Comparison of ENCODE assay signal across 13 cellular contexts in the genomic region with DNA sequence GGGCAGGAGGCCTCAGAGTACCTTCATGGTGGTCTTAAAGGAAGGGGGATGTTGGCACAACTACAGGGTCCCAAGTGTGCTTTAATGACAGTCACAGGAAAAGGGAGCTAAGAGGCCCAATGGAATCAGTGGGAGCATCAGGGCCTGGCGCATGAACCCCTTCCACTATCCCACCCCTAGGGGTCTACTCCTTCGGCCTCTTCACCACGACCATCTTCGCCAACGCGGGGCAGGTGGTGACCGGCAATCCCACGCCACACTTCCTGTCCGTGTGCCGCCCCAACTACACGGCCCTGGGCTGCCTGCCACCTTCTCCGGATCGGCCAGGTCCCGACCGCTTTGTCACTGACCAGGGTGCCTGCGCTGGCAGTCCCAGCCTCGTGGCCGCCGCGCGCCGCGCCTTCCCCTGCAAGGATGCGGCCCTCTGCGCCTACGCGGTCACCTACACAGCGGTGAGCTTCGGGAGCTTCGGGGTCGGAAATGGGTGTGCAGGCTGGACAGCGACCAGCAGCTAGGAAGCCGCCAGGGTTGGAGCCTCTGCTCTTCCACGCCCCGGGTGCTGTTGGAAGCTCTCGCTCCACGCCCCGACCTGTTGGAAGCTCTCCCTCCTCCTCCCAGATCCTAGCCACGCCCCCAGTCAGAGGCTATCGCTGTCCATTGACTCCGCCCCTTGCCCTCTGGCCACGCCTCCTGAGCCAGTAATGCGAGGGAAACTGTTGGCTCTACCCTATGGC. TPM values are rescaled to one million over a fixed set of nuclear protein-coding genes. Genes with fewer than 3 reads are reported as not detected.
DNase-seq lines count a peak whose midpoint lies in the region; ATAC-seq, FAIRE-seq and TF ChIP-seq lines count a peak whose summit lies in the region.
"Had no signal": no experiment of that assay in that cellular context is flagged by ENCODE, and none has a peak within 500 bp of the region (broad histone marks: within the 10 kb centered on the region; RNA-seq: fewer than 3 reads in every experiment).

No MANE protein-coding gene starts in this region.

- no peak for TF ChIP-seq POLR2A in GM12891 (IDR thresholded peaks at IDR 0.05; ENCODE audit: low read depth, low read length)
- no peak for TF ChIP-seq POLR2A in heart left ventricle (IDR thresholded peaks at IDR 0.05)

- no peaks in the 10 kb centered on the region for H3K27me3 ChIP-seq in heart left ventricle
- H3K27me3 ChIP-seq in neural progenitor cell: peaks cover 49% of the 10 kb centered on the region
- H3K27me3 ChIP-seq: cardiac muscle cell, gastroesophageal sphincter had no signal

- DNase-seq in GM12891 (ENCODE audit: insufficient read length, low spot score) (no peak), NAMALWA (ENCODE audit: low spot score) (peak; percentile 37), heart left ventricle (peak in 1 of 5 donors; percentile 75), neural progenitor cell (ENCODE audit: low spot score) (peak; percentile 97), T-helper 2 cell (no peak), frontal cortex (ENCODE audit: low spot score in 2 of 2) (no peak), RWPE1 (ENCODE audit: low spot score) (no peak), NCI-H524 (lab: John Stamatoyannopoulos, UW) (no peak)
- DNase-seq: activated CD8-positive, alpha-beta memory T cell treated with anti-CD3 and anti-CD28 coated beads, Interleukin-2, amount 50 U/mL, for 48 hours; NCI-H2107 had no signal

- peak overlapping the region; percentile 77 for H3K4me2 ChIP-seq in neural progenitor cell

- peak overlapping the region; percentile 80 for H3K4me3 Mint-ChIP-seq in neural progenitor cell
- H3K4me3 Mint-ChIP-seq: natural killer cell treated with Interleukin-12 subunit alpha and Interleukin-12 subunit beta and Interleukin-15 and Interleukin-18, amount 100 ng/mL, for 72 hours had no signal

- H3K36me3 ChIP-seq in heart left ventricle (peaks cover 0 to 63% (median 15%) of the 10 kb centered on the region in 9 donors), neural progenitor cell (no peaks in the 10 kb centered on the region)
- H3K36me3 ChIP-seq: cardiac muscle cell had no signal

- peaks cover 13% of the 10 kb centered on the region for H3K4me1 Mint-ChIP-seq in neural progenitor cell

- H3K27ac ChIP-seq in heart left ventricle (no peak overlapping the region), neural progenitor cell (no peak overlapping the region), RWPE1 (no peak overlapping the region)
- H3K27ac ChIP-seq: cardiac muscle cell had no signal

- no peaks in the 10 kb centered on the region for H3K9me3 ChIP-seq in heart left ventricle
- no peaks in the 10 kb centered on the region for H3K9me3 ChIP-seq in neural progenitor cell (ENCODE audit: low read depth)
- H3K9me3 ChIP-seq: gastroesophageal sphincter had no signal

- no peak overlapping the region for H3K27ac Mint-ChIP-seq in neural progenitor cell
- H3K27ac Mint-ChIP-seq: natural killer cell treated with Interleukin-12 subunit alpha and Interleukin-12 subunit beta and Interleukin-15 and Interleukin-18, amount 100 ng/mL, for 72 hours had no signal

- CTCF ChIA-PET in RWPE1 (lab: Yijun Ruan, JAX): interaction anchor here (0.5 to 1.2 kb wide), 3 partner anchors 17 to 39 kb away, joined by 3 read pairs; no protein-coding TSS in a partner anchor

- POLR2A ChIA-PET in RWPE1 (lab: Yijun Ruan, JAX; ENCODE audit: low non-redundant PET): no interaction called here

- TF ChIP-seq CTCF in heart left ventricle (IDR thresholded peaks at IDR 0.05) (no peak), neural progenitor cell (IDR thresholded peaks at IDR 0.05) (peak; percentile 33), RWPE1 (conservative IDR thresholded peaks at IDR 0.05; ENCODE audit: low read depth) (no peak)

- H3K4me3 ChIP-seq in heart left ventricle: peak overlapping the region in 1 of 12 donors; percentile 6
- H3K4me3 ChIP-seq in neural progenitor cell: peak overlapping the region; percentile 38
- H3K4me3 ChIP-seq: cardiac muscle cell, gastroesophageal sphincter had no signal

- no peaks in the 10 kb centered on the region for H3K36me3 Mint-ChIP-seq in neural progenitor cell
- H3K36me3 Mint-ChIP-seq: natural killer cell treated with Interleukin-12 subunit alpha and Interleukin-12 subunit beta and Interleukin-15 and Interleukin-18, amount 100 ng/mL, for 72 hours had no signal

- WGBS in heart left ventricle, 4 donors: 34 to 61% (median 51%) methylated on average over 27 to 43 of the region's 43 CpGs

- peak in 3 of 4 donors; percentile 16 to 31 (median 19) for ATAC-seq in heart left ventricle
- ATAC-seq: gastroesophageal sphincter; natural killer cell treated with Interleukin-12 subunit alpha and Interleukin-12 subunit beta and Interleukin-15 and Interleukin-18, amount 100 ng/mL, for 72 hours had no signal

- H3K9me3 Mint-ChIP-seq in neural progenitor cell: no peaks in the 10 kb centered on the region
- H3K9me3 Mint-ChIP-seq: natural killer cell treated with Interleukin-12 subunit alpha and Interleukin-12 subunit beta and Interleukin-15 and Interleukin-18, amount 100 ng/mL, for 72 hours had no signal

- intact Hi-C loops in heart left ventricle (cut with DNase I): no loop called here

- peaks cover 16% of the 10 kb centered on the region for H3K27me3 Mint-ChIP-seq in neural progenitor cell (ENCODE audit: insufficient read depth, low read depth)

- no peak overlapping the region for H3K9ac ChIP-seq in neural progenitor cell

- H3K79me2 ChIP-seq in neural progenitor cell (ENCODE audit: low read depth): no peaks in the 10 kb centered on the region

- FAIRE-seq in GM12891 (lab: Jason Lieb, UNC): peak; percentile 5
- FAIRE-seq in frontal cortex (lab: Jason Lieb, UNC): no peak

- H2AFZ ChIP-seq in neural progenitor cell (replicated peaks): no peak overlapping the region

- H4K20me1 ChIP-seq in neural progenitor cell (ENCODE audit: low read depth): peaks cover 25% of the 10 kb centered on the region

- peaks cover 6% of the 10 kb centered on the region for H3F3A ChIP-seq in neural progenitor cell (ENCODE audit: low read depth)

- H3K4me1 ChIP-seq in heart left ventricle (peaks cover 0 to 8% (median 0%) of the 10 kb centered on the region in 12 donors), neural progenitor cell (peaks cover 4% of the 10 kb centered on the region)

TF ChIP-seq in GM12891, 5 proteins besides CTCF, POLR2A, EP300 and RAD21:
- TF ChIP-seq POU2F2 (IDR thresholded peaks at IDR 0.05; ENCODE audit: low read depth, low read length) (no peak), POLR2AphosphoS5 (IDR thresholded peaks at IDR 0.05; ENCODE audit: low read depth, low read length) (no peak), TAF1 (IDR thresholded peaks at IDR 0.05; ENCODE audit: low read depth, low read length) (no peak), SPI1 (IDR thresholded peaks at IDR 0.05; ENCODE audit: low read depth, low read length) (no peak), PAX5 (IDR thresholded peaks at IDR 0.05; ENCODE audit: insufficient read depth, low read length, severe bottlenecking) (no peak)
TF ChIP-seq in GM12891: peak in this region for 0.

RNA-seq across cellular contexts. Expression of a gene that starts 6.0 kb away (rescaled TPM):
- 1.7 TPM for polyA plus RNA-seq in GM12891 (2012; ENCODE audit: low read depth, missing spikeins)
- total RNA-seq in heart left ventricle (10 to 100 TPM in 6 of 9 donors, 1 to 10 TPM in 3; 4.5 to 24.8 (median 12.5) TPM), neural progenitor cell (ENCODE audit: low replicate concordance) (0.80 and 3.1 TPM in 2 replicates), frontal cortex (30.6 TPM)
- 10 to 100 TPM in 1 of 2 donors, 1 to 10 TPM in 1; 8.0 to 10.5 TPM for polyA plus RNA-seq in heart left ventricle

RNA-seq across cellular contexts. Expression of a gene that starts 13.3 kb away (rescaled TPM):
- polyA plus RNA-seq in GM12891 (2012; ENCODE audit: low read depth, missing spikeins): 1.9 TPM
- total RNA-seq in heart left ventricle: 1 to 10 TPM in 7 of 9 donors, under 1 TPM in 2; 0.67 to 1.9 (median 1.5) TPM
- polyA plus RNA-seq in heart left ventricle: 1 to 10 TPM; 1.9 to 2.1 TPM
- 1.0 and 1.5 TPM in 2 replicates for total RNA-seq in neural progenitor cell (ENCODE audit: low replicate concordance)
- 0.82 TPM for total RNA-seq in frontal cortex

RNA-seq across cellular contexts. Expression of a gene that starts 14.9 kb away (rescaled TPM):
- 20.4 TPM for polyA plus RNA-seq in GM12891 (2012; ENCODE audit: low read depth, missing spikeins)
- 10 to 100 TPM; 13.6 to 26.2 (median 21.9) TPM for total RNA-seq in heart left ventricle
- 10 to 100 TPM; 11.5 to 34.9 TPM for polyA plus RNA-seq in heart left ventricle
- total RNA-seq in neural progenitor cell (ENCODE audit: low replicate concordance): 1.8 and 4.4 TPM in 2 replicates
- 2.9 TPM for total RNA-seq in frontal cortex

RNA-seq across cellular contexts. Expression of a gene that starts 15.1 kb away (rescaled TPM):
- 64.5 TPM for polyA plus RNA-seq in GM12891 (2012; ENCODE audit: low read depth, missing spikeins)
- total RNA-seq in heart left ventricle (100 to 1,000 TPM in 3 of 9 donors, 10 to 100 TPM in 6; 68.3 to 372 (median 83.9) TPM), neural progenitor cell (ENCODE audit: low replicate concordance) (57.0 and 77.1 TPM in 2 replicates), frontal cortex (27.7 TPM)
- polyA plus RNA-seq in heart left ventricle: 100 to 1,000 TPM; 106 to 151 TPM

RNA-seq across cellular contexts. Expression of a gene that starts 21.7 kb away (rescaled TPM):
- polyA plus RNA-seq in GM12891 (2012; ENCODE audit: low read depth, missing spikeins): 1.9 TPM
- total RNA-seq in heart left ventricle: 10 to 100 TPM in 3 of 9 donors, 1 to 10 TPM in 6; 5.4 to 15.1 (median 7.4) TPM
- polyA plus RNA-seq in heart left ventricle: 1 to 10 TPM; 2.5 to 3.9 TPM
- 5.5 and 8.5 TPM in 2 replicates for total RNA-seq in neural progenitor cell (ENCODE audit: low replicate concordance)
- total RNA-seq in frontal cortex: 21.6 TPM

Comparison
In these comparisons a context has a peak if more than half of its experiments do, and no peak if none do; other contexts are left out.
1. DNase-seq: peak in NAMALWA (single experiment) and neural progenitor cell (single experiment); none in GM12891 (single experiment), T-helper 2 cell (0 of 5), frontal cortex (0 of 2), RWPE1 (single experiment) and NCI-H524 (0 of 2).